1 cellular context compared by ENCODE assay signal in genomic region chr3:49255112-49255511, GRCh38.
TF ChIP-seq lines count a peak whose summit lies in the region.

No MANE protein-coding gene starts in this region.

TF ChIP-seq in WTC11, 78 proteins besides CTCF, POLR2A, EP300 and RAD21 (continued from another document):
- TF ChIP-seq ZNF425 (CRISPR knock-in tag; conservative IDR thresholded peaks at IDR 0.05) = no peak
- TF ChIP-seq OVOL2 (CRISPR knock-in tag; IDR thresholded peaks at IDR 0.05; ENCODE audit: borderline replicate concordance) = no peak
- no peak for TF ChIP-seq FOXJ3 (CRISPR knock-in tag; IDR thresholded peaks at IDR 0.05; ENCODE audit: borderline replicate concordance)
- no peak for TF ChIP-seq ATF1 (CRISPR knock-in tag; IDR thresholded peaks at IDR 0.05)
- no peak for TF ChIP-seq PRRX2 (CRISPR knock-in tag; IDR thresholded peaks at IDR 0.05)
- no peak for TF ChIP-seq IRF2 (CRISPR knock-in tag; IDR thresholded peaks at IDR 0.05; ENCODE audit: borderline replicate concordance, low read depth)
- no peak for TF ChIP-seq ESRRA (CRISPR knock-in tag; IDR thresholded peaks at IDR 0.05; ENCODE audit: borderline replicate concordance)
- no peak for TF ChIP-seq MXD4 (CRISPR knock-in tag; IDR thresholded peaks at IDR 0.05; ENCODE audit: borderline replicate concordance)
